In the genomic region with DNA sequence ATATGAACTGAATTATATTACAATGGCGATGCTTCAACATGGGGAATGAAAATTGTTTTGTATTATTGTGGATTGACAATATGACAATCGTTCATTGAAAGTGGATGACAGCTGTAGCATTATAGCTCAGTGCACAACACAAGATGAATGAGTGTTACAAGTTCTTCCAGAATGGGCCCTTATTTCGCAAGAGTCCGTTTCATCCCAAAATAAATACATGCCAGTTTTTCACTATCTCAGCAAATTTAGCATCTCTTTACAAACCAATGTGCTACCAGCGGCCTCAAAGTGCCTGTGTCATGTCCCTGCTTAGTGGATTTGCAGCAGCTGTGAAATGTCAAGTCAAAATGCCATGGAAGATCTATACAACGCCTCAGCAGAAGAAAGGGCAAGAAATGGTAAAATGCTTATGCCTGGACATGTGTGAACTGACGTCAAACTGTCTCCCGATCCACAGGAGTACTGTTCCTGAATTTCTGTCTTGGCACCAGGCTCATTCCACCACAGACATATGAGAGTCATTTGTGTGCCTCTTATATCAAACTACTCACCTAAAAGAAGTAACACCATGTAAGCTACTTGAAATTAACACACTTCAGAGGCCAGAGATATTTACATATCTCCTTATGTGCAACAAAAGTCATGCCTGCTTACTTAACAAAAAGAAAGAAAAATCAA, we compare ENCODE assay signal across 1 cellular context.
TF ChIP-seq lines count a peak whose summit lies in the region.

No MANE protein-coding gene starts in this region.

TF ChIP-seq in GM23338, 12 proteins besides CTCF, POLR2A, EP300 and RAD21 (continued from another document):
- TF ChIP-seq REST (IDR thresholded peaks at IDR 0.05; ENCODE audit: unreplicated experiment) = no peak
- TF ChIP-seq POLR2AphosphoS5 (IDR thresholded peaks at IDR 0.05; ENCODE audit: low read depth) = no peak
- no peak for TF ChIP-seq EZH2 (IDR thresholded peaks at IDR 0.05; ENCODE audit: low read depth, unreplicated experiment)
- no peak for TF ChIP-seq CREB1 (CRISPR knock-in tag; IDR thresholded peaks at IDR 0.05; ENCODE audit: low read depth)
- no peak for TF ChIP-seq ZNF462 (CRISPR knock-in tag; IDR thresholded peaks at IDR 0.05)
- no peak for TF ChIP-seq ZNF114 (CRISPR knock-in tag; IDR thresholded peaks at IDR 0.05)
- TF ChIP-seq NANOG (IDR thresholded peaks at IDR 0.05; ENCODE audit: borderline replicate concordance) = no peak
- no peak for TF ChIP-seq STAT1 (IDR thresholded peaks at IDR 0.05; ENCODE audit: unreplicated experiment)
- TF ChIP-seq ETS1 (IDR thresholded peaks at IDR 0.05) = no peak
- TF ChIP-seq ZNF331 (CRISPR knock-in tag; IDR thresholded peaks at IDR 0.05; ENCODE audit: low read depth) = no peak
- TF ChIP-seq JUNB (IDR thresholded peaks at IDR 0.05; ENCODE audit: unreplicated experiment) = no peak
TF ChIP-seq in GM23338: peak in this region for 0.
